9 cellular contexts compared by ENCODE assay signal in genomic region chr10:124719213-124719851, GRCh38. TPM values are rescaled to one million over a fixed set of nuclear protein-coding genes. Genes with fewer than 3 reads are reported as not detected.
A peak's percentile ranks its signal among the peaks of the same experiment; 100 is the strongest.
DNase-seq lines count a peak whose midpoint lies in the region; ATAC-seq, FAIRE-seq and TF ChIP-seq lines count a peak whose summit lies in the region.
"Had no signal": no experiment of that assay in that cellular context is flagged by ENCODE, and none has a peak within 500 bp of the region (broad histone marks: within the 10 kb centered on the region; RNA-seq: fewer than 3 reads in every experiment).

No MANE protein-coding gene starts in this region.

- peaks cover 14% of the 10 kb centered on the region; the same call in 1 of the 2 replicates for H3K79me2 ChIP-seq in PC-3 (ENCODE audit: low read length)

- H3K9ac ChIP-seq in PC-3 (ENCODE audit: low read length) = no peak overlapping the region

- H4K20me1 ChIP-seq in PC-3 (ENCODE audit: low read length) = no peaks in the 10 kb centered on the region

- FAIRE-seq in A549 (lab: Jason Lieb, UNC) = no peak
- FAIRE-seq in GM18507 (lab: Jason Lieb, UNC) = peak; percentile 83

- POLR2A ChIA-PET in A549 (lab: Yijun Ruan, JAX) (no interaction called here), PC-3 (lab: Charles Lee; ENCODE audit: unreplicated experiment) (no interaction called here)

- H3K27ac ChIP-seq in A549 = no peak overlapping the region
- peak overlapping the region; percentile 57 for H3K27ac ChIP-seq in PC-3 (ENCODE audit: low read length)

- TF ChIP-seq POLR2A in A549 (IDR thresholded peaks at IDR 0.05; ENCODE audit: low read length) = no peak

- no peaks in the 10 kb centered on the region for H3K9me2 ChIP-seq in PC-3 (replicated peaks; ENCODE audit: low read length)

- H3K4me1 ChIP-seq in A549 = no peaks in the 10 kb centered on the region
- H3K4me1 ChIP-seq in PC-3 (ENCODE audit: insufficient read depth, low read length) = peaks cover 15% of the 10 kb centered on the region

- H3K4me3 ChIP-seq in A549 (no peak overlapping the region), PC-3 (ENCODE audit: low read length) (peak overlapping the region; percentile 22; the same call in 1 of the 2 replicates)
- H3K4me3 ChIP-seq: ovary had no signal

- intact Hi-C loops in PC-3 (cut with micrococcal nuclease) = loop anchor here (1.0 kb wide), 1 partner anchor 22 kb away; no protein-coding TSS in a partner anchor
- intact Hi-C loops in Right ventricle myocardium superior (cut with DNase I) = no loop called here
- intact Hi-C loops in sciatic nerve (cut with DNase I) = no loop called here

- H3F3A ChIP-seq in PC-3 (ENCODE audit: low read length, unreplicated experiment) = no peaks in the 10 kb centered on the region

- BruUV-seq in PC-3 (replicated peaks; lab: Mats Ljungman, UMichigan) = no TSS peak

- TF ChIP-seq EP300 in A549 (IDR thresholded peaks at IDR 0.05) = no peak

- TF ChIP-seq CTCF in A549 (IDR thresholded peaks at IDR 0.05) (no peak), PC-3 (conservative IDR thresholded peaks at IDR 0.05; ENCODE audit: low read depth, low read length) (peak; percentile 58)

- H3K9me3 ChIP-seq in A549 = no peaks in the 10 kb centered on the region
- H3K9me3 ChIP-seq in PC-3 (ENCODE audit: low read length) = no peaks in the 10 kb centered on the region
- H3K9me3 ChIP-seq: ovary had no signal

- H2AFZ ChIP-seq in PC-3 (ENCODE audit: low read length) = 0 out of 2 replicates have a peak overlapping the region, but pooled peaks have one; percentile 19

- TF ChIP-seq RAD21 in A549 (conservative IDR thresholded peaks at IDR 0.05 in 1 of 2, IDR thresholded peaks at IDR 0.05 in 1 of 2) = no peak

- 70% methylated on average over 8 of the region's 8 CpGs for WGBS in A549 (ENCODE audit: missing lambda C conversion rate)

- ATAC-seq in A549 (peak; percentile 66; a peak in 4 of 6 replicates), HG02973 (IDR thresholded peaks at IDR 0.05; ENCODE audit: unreplicated experiment) (peak; percentile 33), PC-3 (peak; percentile 88), Right ventricle myocardium superior (ENCODE audit: poor library complexity) (peak; percentile 44), sciatic nerve (peak; percentile 69)

- no peaks in the 10 kb centered on the region for H3K27me3 ChIP-seq in PC-3 (ENCODE audit: low read length)
- H3K27me3 ChIP-seq: ovary had no signal

- no peaks in the 10 kb centered on the region for H3K36me3 ChIP-seq in PC-3 (ENCODE audit: low read depth, low read length)
- H3K36me3 ChIP-seq: ovary had no signal

- DNase-seq in A549 (ENCODE audit: low read depth in 1 of 2, low spot score in 1 of 2) (peak in 1 of 2 experiments; percentile 26), GM18507 (ENCODE audit: extremely low spot score, insufficient read length, low read depth) (no peak), PC-3 (peak; percentile 89), Right ventricle myocardium superior (peak; percentile 74), sciatic nerve (ENCODE audit: low spot score) (peak; percentile 83), NCI-H774 (lab: John Stamatoyannopoulos, UW) (no peak)
- DNase-seq in activated naive CD4-positive, alpha-beta T cell treated with anti-CD3 and anti-CD28 coated beads, Interleukin-2, amount 50 U/mL, for 16 hours = peak; percentile 65

- H3K4me2 ChIP-seq in A549 = no peak overlapping the region
- H3K4me2 ChIP-seq in PC-3 (ENCODE audit: low read length) = peak overlapping the region; percentile 66

- CTCF ChIA-PET in A549 (lab: Yijun Ruan, JAX) = interaction anchor here (0.7 to 0.8 kb wide), 2 partner anchors 22 to 196 kb away, joined by 3 read pairs; no protein-coding TSS in a partner anchor
- CTCF ChIA-PET in PC-3 (lab: Charles Lee) = interaction anchor here (1.5 kb wide), 1 partner anchor 24 kb away, joined by 6 read pairs; no protein-coding TSS in a partner anchor

TF ChIP-seq in A549, 52 proteins besides CTCF, POLR2A, EP300 and RAD21:
- no peak for TF ChIP-seq PHF8 (IDR thresholded peaks at IDR 0.05; ENCODE audit: borderline replicate concordance, low read depth)
- TF ChIP-seq JUN (IDR thresholded peaks at IDR 0.05) = no peak

RNA-seq across cellular contexts. Expression of gene FAM53B, which starts 24.8 kb away (rescaled TPM):
- 5.1 and 6.3 TPM in 2 replicates for polyA plus RNA-seq in A549 (2011; rRNA removed)
- polyA plus RNA-seq in A549 (2012; cell fraction: cytosol; rRNA removed) = 4.5 and 6.9 TPM in 2 replicates
- 13.3 and 14.8 TPM in 2 replicates for polyA plus RNA-seq in A549 (2012; cell fraction: nucleus; rRNA removed)
- polyA plus RNA-seq in A549 (2017; fragmentation: RNase III; extraction: RNeasy Plus Mini Kit Qiagen cat#74134 plus additional on column Dnase treatment) = 8.2 to 8.5 TPM (median 8.2 TPM) in 3 replicates
- polyA minus RNA-seq in A549 (2011; rRNA and poly(A)+ RNA removed) = 18.5 and 21.4 TPM in 2 replicates
- 16.5 and 19.4 TPM in 2 replicates for total RNA-seq in PC-3 (2014; rRNA removed)
- 38.1 TPM for total RNA-seq in Right ventricle myocardium superior
- total RNA-seq in sciatic nerve = 48.0 TPM

Comparison
In these comparisons a context has a peak if more than half of its experiments do, and no peak if none do; other contexts are left out.
1. ATAC-seq: peak in every context shown above with its lines; median percentile 88 in PC-3; 69 in sciatic nerve; 66 in A549; 44 in Right ventricle myocardium superior; 33 in HG02973.
2. DNase-seq: peak in PC-3 (single experiment), activated naive CD4-positive, alpha-beta T cell treated with anti-CD3 and anti-CD28 coated beads, Interleukin-2, amount 50 U/mL, for 16 hours (single experiment), Right ventricle myocardium superior (single experiment) and sciatic nerve (single experiment); none in GM18507 (single experiment) and NCI-H774 (single experiment).